32 cellular contexts compared by ENCODE assay signal in genomic region chr15:47691896-47692295, GRCh38. TPM values are rescaled to one million over a fixed set of nuclear protein-coding genes. Genes with fewer than 3 reads are reported as not detected.
"Had no signal": no experiment of that assay in that cellular context is flagged by ENCODE, and none has a peak within 500 bp of the region (broad histone marks: within the 10 kb centered on the region; RNA-seq: fewer than 3 reads in every experiment).

No MANE protein-coding gene starts in this region.

- H3K4me1 Mint-ChIP-seq: activated CD4-positive, alpha-beta memory T cell treated with anti-CD3 and anti-CD28 coated beads, Interleukin-2, amount 10 ng/mL, durations not matched to agents 7 days and 5 days; activated CD8-positive, alpha-beta memory T cell treated with anti-CD3 and anti-CD28 coated beads, Interleukin-2, amount 10 ng/mL, durations not matched to agents 7 days and 5 days; activated naive CD4-positive, alpha-beta T cell treated with anti-CD3 and anti-CD28 coated beads, Interleukin-2, amount 10 ng/mL, durations not matched to agents 7 days and 5 days; activated naive CD8-positive, alpha-beta T cell treated with anti-CD3 and anti-CD28 coated beads, Interleukin-2, amount 50 U/mL, for 24 hours had no signal

- H3K4me2 ChIP-seq: KMS-11, PC-9 had no signal

- H3K4me3 ChIP-seq: body of pancreas, PC-9 had no signal

- H3K4me3 Mint-ChIP-seq: activated CD4-positive, alpha-beta memory T cell treated with anti-CD3 and anti-CD28 coated beads, Interleukin-2, amount 10 ng/mL, durations not matched to agents 7 days and 5 days; activated CD8-positive, alpha-beta memory T cell treated with anti-CD3 and anti-CD28 coated beads, Interleukin-2, amount 10 ng/mL, durations not matched to agents 7 days and 5 days; activated naive CD4-positive, alpha-beta T cell treated with anti-CD3 and anti-CD28 coated beads, Interleukin-2, amount 10 ng/mL, durations not matched to agents 7 days and 5 days; activated naive CD8-positive, alpha-beta T cell; activated naive CD8-positive, alpha-beta T cell treated with anti-CD3 and anti-CD28 coated beads, Interleukin-2, amount 50 U/mL, for 24 hours had no signal

- H3K9ac ChIP-seq: KMS-11 had no signal

- H3K27me3 Mint-ChIP-seq: activated CD4-positive, alpha-beta memory T cell treated with anti-CD3 and anti-CD28 coated beads, Interleukin-2, amount 10 ng/mL, durations not matched to agents 7 days and 5 days; activated CD8-positive, alpha-beta memory T cell treated with anti-CD3 and anti-CD28 coated beads, Interleukin-2, amount 10 ng/mL, durations not matched to agents 7 days and 5 days; activated naive CD4-positive, alpha-beta T cell treated with anti-CD3 and anti-CD28 coated beads, Interleukin-2, amount 10 ng/mL, durations not matched to agents 7 days and 5 days; activated naive CD8-positive, alpha-beta T cell; activated naive CD8-positive, alpha-beta T cell treated with anti-CD3 and anti-CD28 coated beads, Interleukin-2, amount 50 U/mL, for 24 hours had no signal

- H3K36me3 Mint-ChIP-seq: activated CD8-positive, alpha-beta memory T cell treated with anti-CD3 and anti-CD28 coated beads, Interleukin-2, amount 10 ng/mL, durations not matched to agents 7 days and 5 days; activated naive CD4-positive, alpha-beta T cell treated with anti-CD3 and anti-CD28 coated beads, Interleukin-2, amount 10 ng/mL, durations not matched to agents 7 days and 5 days; activated naive CD8-positive, alpha-beta T cell had no signal

- H3K27ac Mint-ChIP-seq: activated CD4-positive, alpha-beta memory T cell treated with anti-CD3 and anti-CD28 coated beads, Interleukin-2, amount 10 ng/mL, durations not matched to agents 7 days and 5 days; activated CD8-positive, alpha-beta memory T cell treated with anti-CD3 and anti-CD28 coated beads, Interleukin-2, amount 10 ng/mL, durations not matched to agents 7 days and 5 days; activated naive CD4-positive, alpha-beta T cell treated with anti-CD3 and anti-CD28 coated beads, Interleukin-2, amount 10 ng/mL, durations not matched to agents 7 days and 5 days; activated naive CD8-positive, alpha-beta T cell; activated naive CD8-positive, alpha-beta T cell treated with anti-CD3 and anti-CD28 coated beads, Interleukin-2, amount 50 U/mL, for 24 hours had no signal

- H3K27ac ChIP-seq: body of pancreas, KMS-11, PC-9, RWPE1, WERI-Rb-1 had no signal

- FAIRE-seq: RCC 7860 had no signal

- H3K9me3 ChIP-seq: body of pancreas had no signal

- H3K9me3 Mint-ChIP-seq: activated CD4-positive, alpha-beta memory T cell treated with anti-CD3 and anti-CD28 coated beads, Interleukin-2, amount 10 ng/mL, durations not matched to agents 7 days and 5 days; activated naive CD4-positive, alpha-beta T cell treated with anti-CD3 and anti-CD28 coated beads, Interleukin-2, amount 10 ng/mL, durations not matched to agents 7 days and 5 days; activated naive CD8-positive, alpha-beta T cell treated with anti-CD3 and anti-CD28 coated beads, Interleukin-2, amount 50 U/mL, for 24 hours had no signal

- H3K36me3 ChIP-seq: WERI-Rb-1 had no signal

- H3K4me1 ChIP-seq: body of pancreas had no signal

- H2AFZ ChIP-seq: PC-9 had no signal

- DNase-seq: activated CD4-positive, alpha-beta memory T cell treated with anti-CD3 and anti-CD28 coated beads, Interleukin-2, amount 10 ng/mL, durations not matched to agents 7 days and 5 days; activated CD4-positive, alpha-beta T cell treated with anti-CD3 and anti-CD28 coated beads for 1 hour; activated CD4-positive, alpha-beta T cell treated with anti-CD3 and anti-CD28 coated beads for 48 hours; activated CD4-positive, CD25-positive, alpha-beta regulatory T cell; activated CD8-positive, alpha-beta memory T cell treated with anti-CD3 and anti-CD28 coated beads for 24 hours; activated CD8-positive, alpha-beta memory T cell treated with anti-CD3 and anti-CD28 coated beads, Interleukin-2, amount 10 ng/mL, durations not matched to agents 7 days and 5 days; activated CD8-positive, alpha-beta memory T cell treated with anti-CD3 and anti-CD28 coated beads, Interleukin-2, amount 50 U/mL, for 48 hours; activated effector memory CD4-positive, alpha-beta T cell treated with Interleukin-2 at 50 U/mL for 16 hours; activated naive CD4-positive, alpha-beta T cell treated with anti-CD3 and anti-CD28 coated beads, Interleukin-2, amount 10 ng/mL, durations not matched to agents 7 days and 5 days; activated naive CD8-positive, alpha-beta T cell treated with anti-CD3 and anti-CD28 coated beads, Interleukin-2, amount 50 U/mL, for 24 hours; activated T-cell treated with anti-CD3 and anti-CD28 coated beads, Interleukin-2, amount 50 U/mL, for 48 hours; body of pancreas; central memory CD4-positive, alpha-beta T cell; MM.1S; MV-4-11; NCI-H1105; NCI-H1417 treated with DMSO at 0.1 percent for 48 hours; NCI-H187 treated with DMSO at 0.1 percent for 48 hours; NCI-H2081; NCI-H2171 treated with DMSO at 0.1 percent for 48 hours; NCI-H2227 treated with DMSO at 0.1 percent for 48 hours; NCI-H524 treated with DMSO at 0.1 percent for 48 hours; PC-9; T1000; WERI-Rb-1 had no signal

- H3K27me3 ChIP-seq: body of pancreas had no signal

RNA-seq across cellular contexts. Expression of gene SEMA6D, which starts 25.4 kb away (rescaled TPM):
- total RNA-seq: activated CD4-positive, alpha-beta memory T cell treated with anti-CD3 and anti-CD28 coated beads, Interleukin-2, amount 10 ng/mL, durations not matched to agents 7 days and 5 days; activated CD8-positive, alpha-beta memory T cell treated with anti-CD3 and anti-CD28 coated beads, Interleukin-2, amount 10 ng/mL, durations not matched to agents 7 days and 5 days; OCI-LY7; PC-9; T-helper 1 cell treated with Interleukin-12 subunit alpha and Interleukin-12 subunit beta and Interleukin-4 antibody, amounts not matched to agents 30 ng/mL and 1 ng/mL, for 36 hours; T-helper 2 cell treated with Interferon-gamma antibody and Interleukin-4, amounts not matched to agents 100 ng/mL and 5 ng/mL, for 36 hours had no signal
